ENCODE assay signal across 16 cellular contexts in the genomic region with DNA sequence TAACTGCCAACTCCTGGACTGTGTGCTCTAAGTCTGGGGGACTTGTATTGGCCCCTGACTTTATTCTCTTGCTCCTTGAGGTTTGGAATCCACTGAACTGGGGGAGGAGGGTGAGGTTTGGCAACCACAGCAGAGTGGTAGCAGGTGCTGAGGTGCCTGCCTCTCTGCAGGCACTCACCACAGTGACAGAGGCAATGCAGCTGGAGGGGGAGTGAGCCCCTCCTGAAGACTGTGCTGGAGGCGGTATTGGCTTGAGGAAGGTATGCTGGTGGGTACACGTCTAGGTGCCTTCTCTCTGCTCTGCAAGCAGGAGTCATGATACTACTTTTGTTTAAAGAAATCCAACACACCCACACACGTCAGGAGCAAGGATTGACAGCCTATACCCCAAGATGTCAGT. TPM values are rescaled to one million over a fixed set of nuclear protein-coding genes. Genes with fewer than 3 reads are reported as not detected.
DNase-seq lines count a peak whose midpoint lies in the region; ATAC-seq and TF ChIP-seq lines count a peak whose summit lies in the region.
"Had no signal": no experiment of that assay in that cellular context is flagged by ENCODE, and none has a peak within 500 bp of the region (broad histone marks: within the 10 kb centered on the region; RNA-seq: fewer than 3 reads in every experiment).

No MANE protein-coding gene starts in this region.

- no peaks in the 10 kb centered on the region for H3K79me2 ChIP-seq in DND-41 (ENCODE audit: insufficient read depth, low read length)

- H3K4me3 ChIP-seq in BLaER1: no peak overlapping the region
- H3K4me3 ChIP-seq in DND-41 (ENCODE audit: low read depth in 1 of 2, low read length in 2 of 2): no peak overlapping the region
- H3K4me3 ChIP-seq in stomach: no peak overlapping the region
- H3K4me3 ChIP-seq: A549, Peyer's patch, SJSA1 had no signal

- H3K4me1 ChIP-seq in BLaER1 (peaks cover 10% of the 10 kb centered on the region), DND-41 (ENCODE audit: insufficient read depth, low read length) (peaks cover 15% of the 10 kb centered on the region), stomach (no peaks in the 10 kb centered on the region)
- H3K4me1 ChIP-seq: A549, Peyer's patch, SJSA1 had no signal

- H3K4me3 Mint-ChIP-seq in WTC11: no peak overlapping the region
- H3K4me3 Mint-ChIP-seq in naive thymus-derived CD8-positive, alpha-beta T cell: peak overlapping the region in 4 of 10 donors; percentile 0 to 54 (median 35)
- H3K4me3 Mint-ChIP-seq in activated T-cell treated with anti-CD3 and anti-CD28 coated beads, Interleukin-2, amount 50 U/mL, for 4 hours: no peak overlapping the region
- H3K4me3 Mint-ChIP-seq: IgD-negative memory B cell had no signal

- no peaks in the 10 kb centered on the region for H3K9me3 ChIP-seq in BLaER1
- no peaks in the 10 kb centered on the region for H3K9me3 ChIP-seq in DND-41 (ENCODE audit: insufficient read depth, low read length, severe bottlenecking)
- H3K9me3 ChIP-seq in stomach: no peaks in the 10 kb centered on the region
- H3K9me3 ChIP-seq: A549, Peyer's patch, SJSA1 had no signal

- 0 out of 2 replicates have a peak, but pooled peaks cover 4% of the 10 kb centered on the region for H3K9me3 Mint-ChIP-seq in WTC11
- H3K9me3 Mint-ChIP-seq in naive thymus-derived CD8-positive, alpha-beta T cell: peaks cover 0 to under 1% (median 0%) of the 10 kb centered on the region in 9 donors
- H3K9me3 Mint-ChIP-seq in activated T-cell treated with anti-CD3 and anti-CD28 coated beads, Interleukin-2, amount 50 U/mL, for 4 hours: no peaks in the 10 kb centered on the region
- H3K9me3 Mint-ChIP-seq: IgD-negative memory B cell had no signal

- ATAC-seq in DND-41 (ENCODE audit: insufficient read depth, low read depth) (peak; percentile 98), WTC11 (peak; percentile 79)
- ATAC-seq in naive thymus-derived CD8-positive, alpha-beta T cell: peak; percentile 44 to 85
- ATAC-seq in activated T-cell treated with anti-CD3 and anti-CD28 coated beads, Interleukin-2, amount 50 U/mL, for 4 hours: no peak
- ATAC-seq: A549 had no signal

- H3K4me2 ChIP-seq in BLaER1: peak overlapping the region; percentile 30
- H3K4me2 ChIP-seq in DND-41 (ENCODE audit: insufficient read depth, low read length): no peak overlapping the region; the same call in 1 of the 2 replicates
- H3K4me2 ChIP-seq: A549 had no signal

- CTCF ChIA-PET in WTC11 (lab: Charles Lee): interaction anchor here (1.6 kb wide), 2 partner anchors 294 to 680 kb away, joined by 4 read pairs; no protein-coding TSS in a partner anchor

- POLR2A ChIA-PET in WTC11 (lab: Charles Lee): no interaction called here
- POLR2A ChIA-PET in naive thymus-derived CD8-positive, alpha-beta T cell (lab: Charles Lee): no interaction called here

- H3K27ac Mint-ChIP-seq in WTC11: no peak overlapping the region
- H3K27ac Mint-ChIP-seq in naive thymus-derived CD8-positive, alpha-beta T cell: peak overlapping the region in 4 of 10 donors; percentile 53 to 69 (median 56)
- H3K27ac Mint-ChIP-seq: IgD-negative memory B cell had no signal

- no peaks in the 10 kb centered on the region for H3K27me3 ChIP-seq in BLaER1
- H3K27me3 ChIP-seq in DND-41 (ENCODE audit: insufficient read depth, low read length, poor library complexity): peaks cover 6% of the 10 kb centered on the region
- H3K27me3 ChIP-seq in stomach: peaks cover 0 to 17% (median 6%) of the 10 kb centered on the region in 3 donors
- H3K27me3 ChIP-seq: Peyer's patch, SJSA1 had no signal

- TF ChIP-seq EP300 in stomach (IDR thresholded peaks at IDR 0.05): no peak

- WGBS in stomach, 5 donors: 35 to 61% (median 48%) methylated on average over 3 of the region's 3 CpGs

- H3K9ac ChIP-seq in BLaER1 (no peak overlapping the region), DND-41 (ENCODE audit: low read depth, low read length) (no peak overlapping the region)

- no peak overlapping the region for H2AFZ ChIP-seq in DND-41 (ENCODE audit: low read depth, low read length)

- no peaks in the 10 kb centered on the region for H3K36me3 Mint-ChIP-seq in WTC11
- no peaks in the 10 kb centered on the region for H3K36me3 Mint-ChIP-seq in naive thymus-derived CD8-positive, alpha-beta T cell
- H3K36me3 Mint-ChIP-seq in activated T-cell treated with anti-CD3 and anti-CD28 coated beads, Interleukin-2, amount 50 U/mL, for 4 hours (ENCODE audit: insufficient read depth): no peaks in the 10 kb centered on the region
- H3K36me3 Mint-ChIP-seq: IgD-negative memory B cell had no signal

- peaks cover 9% of the 10 kb centered on the region for H3K27me3 Mint-ChIP-seq in WTC11 (ENCODE audit: low read depth)
- peaks cover 4 to 29% (median 7%) of the 10 kb centered on the region in 5 donors for H3K27me3 Mint-ChIP-seq in naive thymus-derived CD8-positive, alpha-beta T cell
- H3K27me3 Mint-ChIP-seq in activated T-cell treated with anti-CD3 and anti-CD28 coated beads, Interleukin-2, amount 50 U/mL, for 4 hours (ENCODE audit: low read depth): peaks cover 29% of the 10 kb centered on the region

- H3K36me3 ChIP-seq in BLaER1: no peaks in the 10 kb centered on the region
- H3K36me3 ChIP-seq in DND-41 (ENCODE audit: insufficient read depth, low read length): no peaks in the 10 kb centered on the region
- no peaks in the 10 kb centered on the region for H3K36me3 ChIP-seq in stomach
- H3K36me3 ChIP-seq: Peyer's patch, SJSA1 had no signal

- H3K4me1 Mint-ChIP-seq in WTC11: peaks cover 15% of the 10 kb centered on the region
- peaks cover 0 to 18% (median 7%) of the 10 kb centered on the region in 4 donors for H3K4me1 Mint-ChIP-seq in naive thymus-derived CD8-positive, alpha-beta T cell
- H3K4me1 Mint-ChIP-seq in activated T-cell treated with anti-CD3 and anti-CD28 coated beads, Interleukin-2, amount 50 U/mL, for 4 hours (ENCODE audit: low read depth): no peaks in the 10 kb centered on the region
- H3K4me1 Mint-ChIP-seq: IgD-negative memory B cell had no signal

- no peaks in the 10 kb centered on the region for H4K20me1 ChIP-seq in BLaER1
- no peaks in the 10 kb centered on the region for H4K20me1 ChIP-seq in DND-41 (ENCODE audit: insufficient read depth, low read length)

- DNase-seq in DND-41 (peak; percentile 78), WTC11 (ENCODE audit: low spot score) (peak; percentile 11), stomach (no peak), retina (no peak)
- DNase-seq in naive thymus-derived CD8-positive, alpha-beta T cell: peak in 5 of 10 donors; percentile 2 to 50 (median 21)
- DNase-seq in activated T-cell treated with anti-CD3 and anti-CD28 coated beads, Interleukin-2, amount 50 U/mL, for 4 hours: no peak
- DNase-seq: NCI-H1092 treated with DMSO at 0.1 percent for 48 hours, NCI-H146, NCI-H2029 treated with DMSO at 0.1 percent for 48 hours, NCI-H2171, NCI-H526, Peyer's patch had no signal

- H3K27ac ChIP-seq in BLaER1 (no peak overlapping the region), DND-41 (ENCODE audit: low read length) (no peak overlapping the region), stomach (no peak overlapping the region)
- H3K27ac ChIP-seq: A549, Peyer's patch, SJSA1 had no signal

- TF ChIP-seq POLR2A in stomach (IDR thresholded peaks at IDR 0.05): no peak

- TF ChIP-seq CTCF in DND-41 (IDR thresholded peaks at IDR 0.05; ENCODE audit: borderline replicate concordance, extremely low read depth, low read length, poor library complexity, severe bottlenecking) (no peak), WTC11 (IDR thresholded peaks at IDR 0.05) (no peak), stomach (IDR thresholded peaks at IDR 0.05) (no peak)

- intact Hi-C loops in stomach (cut with DNase I; ENCODE audit: low total_unique reads): loop anchor here (5.0 kb wide), 1 partner anchor 627 kb away; no protein-coding TSS in a partner anchor

TF ChIP-seq in WTC11, 78 proteins besides CTCF, POLR2A, EP300 and RAD21:
- no peak for TF ChIP-seq ZNF138 (CRISPR knock-in tag; conservative IDR thresholded peaks at IDR 0.05)
- no peak for TF ChIP-seq NR3C1 (CRISPR knock-in tag; conservative IDR thresholded peaks at IDR 0.05; ENCODE audit: low read depth)
- no peak for TF ChIP-seq MXD4 (CRISPR knock-in tag; IDR thresholded peaks at IDR 0.05; ENCODE audit: borderline replicate concordance)
- TF ChIP-seq ZNF416 (CRISPR knock-in tag; IDR thresholded peaks at IDR 0.05): no peak
- TF ChIP-seq SOX15 (CRISPR knock-in tag; IDR thresholded peaks at IDR 0.05): no peak
- TF ChIP-seq CREM (CRISPR knock-in tag; IDR thresholded peaks at IDR 0.05): no peak
- TF ChIP-seq GABPB1 (CRISPR knock-in tag; IDR thresholded peaks at IDR 0.05): no peak
- TF ChIP-seq TEAD4 (CRISPR knock-in tag; IDR thresholded peaks at IDR 0.05): no peak

RNA-seq across cellular contexts. Expression of a gene that starts 24.6 kb away (rescaled TPM):
- total RNA-seq in WTC11 (2021) (not detected in 3 replicates), stomach (under 1 TPM in 1 of 5 donors, not detected in 4; 0.73 TPM)
- not detected for total RNA-seq in naive thymus-derived CD8-positive, alpha-beta T cell
- polyA plus RNA-seq in naive thymus-derived CD8-positive, alpha-beta T cell: under 1 TPM in 2 of 3 donors, not detected in 1; 0.37 to 0.74 TPM
- total RNA-seq in activated T-cell treated with anti-CD3 and anti-CD28 coated beads, Interleukin-2, amount 50 U/mL, for 4 hours: not detected
- polyA plus RNA-seq in stomach: not detected
- total RNA-seq: Peyer's patch had no signal
- polyA plus RNA-seq: A549, IgD-negative memory B cell had no signal

Comparison
In these comparisons a context has a peak if more than half of its experiments do, and no peak if none do; other contexts are left out.
1. ATAC-seq: peak in DND-41 (single experiment), WTC11 (single experiment) and naive thymus-derived CD8-positive, alpha-beta T cell (2 of 2); none in activated T-cell treated with anti-CD3 and anti-CD28 coated beads, Interleukin-2, amount 50 U/mL, for 4 hours (0 of 2).
2. DNase-seq: peak in DND-41 (single experiment) and WTC11 (single experiment); none in activated T-cell treated with anti-CD3 and anti-CD28 coated beads, Interleukin-2, amount 50 U/mL, for 4 hours (single experiment), stomach (single experiment) and retina (single experiment).